Comparison of ENCODE assay signal across 19 cellular contexts in genomic region chr3:194224536-194224935, GRCh38.
DNase-seq lines count a peak whose midpoint lies in the region; ATAC-seq and TF ChIP-seq lines count a peak whose summit lies in the region.
"Had no signal": no experiment of that assay in that cellular context is flagged by ENCODE, and none has a peak within 500 bp of the region (broad histone marks: within the 10 kb centered on the region; RNA-seq: fewer than 3 reads in every experiment).

No MANE protein-coding gene starts in this region.

- H3K9me3 Mint-ChIP-seq in naive thymus-derived CD4-positive, alpha-beta T cell, result peaks cover 0 to 9% (median 3%) of the 10 kb centered on the region in 11 donors
- H3K9me3 Mint-ChIP-seq: activated CD4-positive, alpha-beta T cell treated with anti-CD3 and anti-CD28 coated beads, Interleukin-2, amount 10 ng/mL, durations not matched to agents 24 days and 14 days; activated naive CD4-positive, alpha-beta T cell treated with anti-CD3 and anti-CD28 coated beads, Interleukin-2, amount 50 U/mL, for 24 hours; activated T-cell treated with anti-CD3 and anti-CD28 coated beads, Interleukin-2, amount 50 U/mL, for 4 hours had no signal

- H3K27me3 Mint-ChIP-seq in naive thymus-derived CD4-positive, alpha-beta T cell, result peaks cover 4 to 48% (median 21%) of the 10 kb centered on the region in 5 donors

- H3K27me3 ChIP-seq in BLaER1, result no peaks in the 10 kb centered on the region
- no peaks in the 10 kb centered on the region for H3K27me3 ChIP-seq in HCT116 (ENCODE audit: insufficient read depth, low read length)
- H3K27me3 ChIP-seq in mucosa of stomach (ENCODE audit: control insufficient read depth, insufficient read depth, low read length), result no peaks in the 10 kb centered on the region
- H3K27me3 ChIP-seq in naive thymus-derived CD4-positive, alpha-beta T cell (ENCODE audit: control insufficient read depth in 2 of 2, insufficient read depth in 2 of 2, low read length in 2 of 2), result no peaks in the 10 kb centered on the region

- H3K4me1 Mint-ChIP-seq in naive thymus-derived CD4-positive, alpha-beta T cell, result peaks cover 4 to 12% (median 8%) of the 10 kb centered on the region in 7 donors

- no peaks in the 10 kb centered on the region for H3K9me3 ChIP-seq in BLaER1
- H3K9me3 ChIP-seq in HCT116 (ENCODE audit: control insufficient read depth in 1 of 2, insufficient read depth in 1 of 2, low read depth in 1 of 2, low read length in 2 of 2), result no peaks in the 10 kb centered on the region
- no peaks in the 10 kb centered on the region for H3K9me3 ChIP-seq in mucosa of stomach (ENCODE audit: control insufficient read depth, low read length)
- no peaks in the 10 kb centered on the region for H3K9me3 ChIP-seq in naive thymus-derived CD4-positive, alpha-beta T cell (ENCODE audit: control insufficient read depth in 2 of 3, low read length in 3 of 3)

- intact Hi-C loops in HCT116 (cut with micrococcal nuclease), result no loop called here
- intact Hi-C loops in naive thymus-derived CD4-positive, alpha-beta T cell (cut with micrococcal nuclease), result no loop called here

- ATAC-seq in HCT116, result no peak
- no peak for ATAC-seq in naive thymus-derived CD4-positive, alpha-beta T cell
- ATAC-seq: activated T-cell treated with anti-CD3 and anti-CD28 coated beads, Interleukin-2, amount 50 U/mL, for 4 hours; Panc1 had no signal

- H3K9ac ChIP-seq in BLaER1, result no peak overlapping the region
- no peak overlapping the region for H3K9ac ChIP-seq in HCT116 (ENCODE audit: low read length)
- peak overlapping the region; percentile 13 for H3K9ac ChIP-seq in mucosa of stomach (ENCODE audit: low read length)

- peak overlapping the region; percentile 5 for H2AFZ ChIP-seq in HCT116 (ENCODE audit: low read depth, low read length, poor library complexity, severe bottlenecking)

- H4K20me1 ChIP-seq in BLaER1, result no peaks in the 10 kb centered on the region
- H4K20me1 ChIP-seq in HCT116 (ENCODE audit: insufficient read depth), result no peaks in the 10 kb centered on the region

- DNase-seq in HCT116 (ENCODE audit: low read depth, low spot score), result peak; percentile 13
- DNase-seq in SW480 (ENCODE audit: low spot score), result peak; percentile 88
- DNase-seq in NCI-H2081 (lab: John Stamatoyannopoulos, UW), result no peak
- DNase-seq in NCI-H2029 (lab: John Stamatoyannopoulos, UW), result no peak
- DNase-seq in CD1c-positive myeloid dendritic cell (ENCODE audit: extremely low spot score), result no peak
- no peak for DNase-seq in naive thymus-derived CD4-positive, alpha-beta T cell
- DNase-seq: activated CD4-positive, alpha-beta T cell treated with anti-CD3 and anti-CD28 coated beads, Interleukin-2, amount 10 ng/mL, durations not matched to agents 24 days and 14 days; activated T-cell treated with anti-CD3 and anti-CD28 coated beads, Interleukin-2, amount 50 U/mL, for 4 hours; cortex of kidney; GOT3; kidney glomerular epithelial cell; NCI-H2171; NCI-H774; stimulated activated CD4-positive, alpha-beta T cell treated with anti-CD3 and anti-CD28 coated beads, Interleukin-2, amount 100 ng/mL, for 48 hours had no signal

- BruUV-seq in HCT116 (replicated peaks; lab: Mats Ljungman, UMichigan), result no TSS peak

- H3K36me3 ChIP-seq in BLaER1 (no peaks in the 10 kb centered on the region), HCT116 (ENCODE audit: control insufficient read depth in 1 of 2, insufficient read depth in 2 of 2, low read length in 2 of 2) (no peaks in the 10 kb centered on the region), mucosa of stomach (ENCODE audit: control insufficient read depth, insufficient read depth, low read length) (no peaks in the 10 kb centered on the region)
- no peaks in the 10 kb centered on the region for H3K36me3 ChIP-seq in naive thymus-derived CD4-positive, alpha-beta T cell (ENCODE audit: control insufficient read depth in 2 of 3, insufficient read depth in 3 of 3, low read length in 3 of 3)

- H3K4me2 ChIP-seq in BLaER1, result peak overlapping the region; percentile 58
- H3K4me2 ChIP-seq in HCT116 (ENCODE audit: low read length), result no peak overlapping the region

- TF ChIP-seq RAD21 in HCT116 (IDR thresholded peaks at IDR 0.05; ENCODE audit: low read depth), result peak; percentile 14; the same call in 1 of the 2 replicates

- H3K4me3 ChIP-seq in BLaER1 (no peak overlapping the region), HCT116 (replicated peaks in 1 of 2; ENCODE audit: low read depth in 1 of 2, low read length in 2 of 2) (no peak overlapping the region), mucosa of stomach (ENCODE audit: low read length) (peak overlapping the region; percentile 11)
- no peak overlapping the region for H3K4me3 ChIP-seq in naive thymus-derived CD4-positive, alpha-beta T cell (ENCODE audit: low read length)

- peak overlapping the region in 1 of 9 donors; percentile 28 for H3K27ac Mint-ChIP-seq in naive thymus-derived CD4-positive, alpha-beta T cell
- H3K27ac Mint-ChIP-seq: activated CD4-positive, alpha-beta T cell treated with anti-CD3 and anti-CD28 coated beads, Interleukin-2, amount 10 ng/mL, durations not matched to agents 24 days and 14 days; activated naive CD4-positive, alpha-beta T cell treated with anti-CD3 and anti-CD28 coated beads, Interleukin-2, amount 50 U/mL, for 24 hours had no signal

- POLR2A ChIA-PET in HCT116 (lab: Charles Lee), result no interaction called here
- POLR2A ChIA-PET in naive thymus-derived CD4-positive, alpha-beta T cell (lab: Charles Lee), result no interaction called here

- H3K36me3 Mint-ChIP-seq in naive thymus-derived CD4-positive, alpha-beta T cell, result peaks cover 0 to 6% (median 4%) of the 10 kb centered on the region in 5 donors

- RAD21 ChIA-PET in HCT116 (lab: Charles Lee; ENCODE audit: low non-redundant PET in 1 of 2, low total read pairs in 2 of 2, uncharacterized antibody in 2 of 2, unreplicated experiment in 2 of 2), result no interaction called here

- no peaks in the 10 kb centered on the region for H3K79me2 ChIP-seq in HCT116 (ENCODE audit: insufficient read depth, low read length)

- TF ChIP-seq CTCF in HCT116 (IDR thresholded peaks at IDR 0.05 in 2 of 3, conservative IDR thresholded peaks at IDR 0.05 in 1 of 3; ENCODE audit: borderline replicate concordance in 1 of 3, insufficient read depth in 1 of 3, low read depth in 2 of 3, low read length in 2 of 3), result no peak

- no peak for TF ChIP-seq POLR2A in HCT116 (IDR thresholded peaks at IDR 0.05; ENCODE audit: borderline replicate concordance, extremely low read depth, insufficient read depth, insufficient read length)

- H3K9me2 ChIP-seq in HCT116 (ENCODE audit: insufficient read depth), result no peaks in the 10 kb centered on the region; the same call in 1 of the 2 replicates

- H3K27ac ChIP-seq in BLaER1 (no peak overlapping the region), HCT116 (ENCODE audit: low read depth, low read length) (no peak overlapping the region)
- no peak overlapping the region for H3K27ac ChIP-seq in naive thymus-derived CD4-positive, alpha-beta T cell (ENCODE audit: low read depth, low read length)

- CTCF ChIA-PET in HCT116 (lab: Charles Lee), result no interaction called here
- CTCF ChIA-PET in naive thymus-derived CD4-positive, alpha-beta T cell (lab: Charles Lee), result no interaction called here

- H3K4me1 ChIP-seq in BLaER1 (peaks cover 13% of the 10 kb centered on the region), HCT116 (ENCODE audit: control insufficient read depth in 1 of 2, insufficient read depth in 2 of 2, low read length in 2 of 2) (peaks cover 13 to 36% of the 10 kb centered on the region in 2 experiments; a peak in 3 of 4 replicates), mucosa of stomach (ENCODE audit: control insufficient read depth, insufficient read depth, low read length) (peaks cover 19% of the 10 kb centered on the region)
- H3K4me1 ChIP-seq in naive thymus-derived CD4-positive, alpha-beta T cell (ENCODE audit: control insufficient read depth in 2 of 2, insufficient read depth in 2 of 2, low read length in 2 of 2), result no peaks in the 10 kb centered on the region

- H3K4me3 Mint-ChIP-seq in naive thymus-derived CD4-positive, alpha-beta T cell, result no peak overlapping the region
- H3K4me3 Mint-ChIP-seq: activated CD4-positive, alpha-beta T cell treated with anti-CD3 and anti-CD28 coated beads, Interleukin-2, amount 10 ng/mL, durations not matched to agents 24 days and 14 days; activated naive CD4-positive, alpha-beta T cell treated with anti-CD3 and anti-CD28 coated beads, Interleukin-2, amount 50 U/mL, for 24 hours; activated T-cell treated with anti-CD3 and anti-CD28 coated beads, Interleukin-2, amount 50 U/mL, for 4 hours; IgD-negative memory B cell had no signal

TF ChIP-seq in HCT116, 20 proteins besides CTCF, POLR2A, EP300 and RAD21:
- TF ChIP-seq JUND (IDR thresholded peaks at IDR 0.05) (0 out of 2 replicates have a peak, but pooled peaks have one; percentile 39), TCF7L2 (IDR thresholded peaks at IDR 0.05; ENCODE audit: borderline replicate concordance, extremely low read depth, insufficient read depth, insufficient read length) (peak; percentile 28), CEBPB (IDR thresholded peaks at IDR 0.05; ENCODE audit: low read depth) (no peak; the same call in 1 of the 2 replicates), SP1 (IDR thresholded peaks at IDR 0.05; ENCODE audit: low read depth) (peak; percentile 49; the same call in 1 of the 2 replicates), SRF (IDR thresholded peaks at IDR 0.05; ENCODE audit: low read depth) (no peak)

Comparison
In these comparisons a context has a peak if more than half of its experiments do, and no peak if none do; other contexts are left out.
1. DNase-seq: peak in HCT116 (single experiment) and SW480 (single experiment); none in NCI-H2081 (0 of 2), NCI-H2029 (single experiment), CD1c-positive myeloid dendritic cell (single experiment) and naive thymus-derived CD4-positive, alpha-beta T cell (0 of 9).